ENCODE assay signal across 24 cellular contexts in genomic region chr3:179164857-179165256, GRCh38.
"Had no signal": no experiment of that assay in that cellular context is flagged by ENCODE, and none has a peak within 500 bp of the region (broad histone marks: within the 10 kb centered on the region; RNA-seq: fewer than 3 reads in every experiment).

No MANE protein-coding gene starts in this region.

- H3K27ac Mint-ChIP-seq: effector memory CD8-positive, alpha-beta T cell; stimulated activated naive CD8-positive, alpha-beta T cell treated with anti-CD3 and anti-CD28 coated beads, Interleukin-15, amount 100 ng/mL, for 72 hours had no signal

- DNase-seq: effector memory CD8-positive, alpha-beta T cell; erythroblast; esophagus squamous epithelium; foreskin melanocyte; glutamatergic neuron; heart right ventricle; hippocampal formation; left cardiac atrium; left lung; mesendoderm; midbrain; naive thymus-derived CD8-positive, alpha-beta T cell; occipital lobe; ovary; posterior cingulate gyrus; psoas muscle; right cardiac atrium; sigmoid colon; stimulated activated CD4-positive, alpha-beta T cell treated with anti-CD3 and anti-CD28 coated beads, Interleukin-4, amount 100 ng/mL, for 4 hours; stimulated activated naive CD4-positive, alpha-beta T cell; stimulated activated naive CD8-positive, alpha-beta T cell treated with anti-CD3 and anti-CD28 coated beads, Interleukin-15, amount 100 ng/mL, for 72 hours; trophoblast cell had no signal

- FAIRE-seq: endometrium, islet of Langerhans had no signal

- H3K27me3 Mint-ChIP-seq: effector memory CD8-positive, alpha-beta T cell; naive thymus-derived CD8-positive, alpha-beta T cell; stimulated activated naive CD8-positive, alpha-beta T cell treated with anti-CD3 and anti-CD28 coated beads, Interleukin-15, amount 100 ng/mL, for 72 hours had no signal

- H3K9me3 Mint-ChIP-seq: effector memory CD8-positive, alpha-beta T cell had no signal

- H3K4me3 Mint-ChIP-seq: effector memory CD8-positive, alpha-beta T cell; naive thymus-derived CD8-positive, alpha-beta T cell; stimulated activated naive CD8-positive, alpha-beta T cell treated with anti-CD3 and anti-CD28 coated beads, Interleukin-15, amount 100 ng/mL, for 72 hours had no signal

- ATAC-seq: effector memory CD8-positive, alpha-beta T cell; heart right ventricle; left cardiac atrium; left lung; naive thymus-derived CD8-positive, alpha-beta T cell; psoas muscle; right cardiac atrium; stimulated activated naive CD8-positive, alpha-beta T cell treated with anti-CD3 and anti-CD28 coated beads, Interleukin-15, amount 100 ng/mL, for 72 hours had no signal
